ENCODE assay signal across 8 cellular contexts in the genomic region with DNA sequence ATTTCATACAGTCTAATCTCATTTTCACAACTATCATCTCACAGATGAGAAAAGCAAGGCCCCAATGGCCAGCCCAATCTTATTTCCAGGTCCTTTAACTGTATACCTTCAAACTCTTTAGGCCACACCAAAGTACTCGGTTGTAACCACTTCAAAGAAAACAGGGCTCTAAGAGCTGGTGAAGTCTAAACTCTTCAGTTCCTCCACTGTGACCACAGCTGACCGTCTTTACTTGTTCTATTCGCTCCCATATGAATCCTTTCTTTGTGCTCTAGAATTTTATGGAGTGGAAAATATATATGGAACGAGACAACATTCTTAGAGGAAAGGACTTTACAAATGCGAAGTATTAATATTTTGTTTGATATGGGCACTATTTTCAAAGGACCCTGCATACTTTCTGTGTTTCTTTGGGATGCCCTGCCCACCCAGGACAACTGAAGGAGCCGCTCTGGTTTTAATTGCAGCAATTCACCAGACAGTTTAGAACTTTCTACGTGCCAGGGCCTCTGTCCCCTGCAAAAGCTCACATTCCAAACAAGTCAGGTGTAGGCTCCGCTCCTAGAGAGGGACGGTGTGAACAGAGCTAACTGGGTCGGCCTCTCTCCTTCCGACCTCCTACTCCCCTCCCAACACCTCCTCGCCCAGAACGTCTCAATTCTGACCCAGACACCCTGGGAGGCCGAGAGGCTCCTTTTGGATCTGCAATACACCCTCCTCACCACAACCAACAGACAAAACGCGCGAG. TPM values are rescaled to one million over a fixed set of nuclear protein-coding genes. Genes with fewer than 3 reads are reported as not detected.
A peak's percentile ranks its signal among the peaks of the same experiment; 100 is the strongest.
DNase-seq lines count a peak whose midpoint lies in the region; ATAC-seq and TF ChIP-seq lines count a peak whose summit lies in the region.

No MANE protein-coding gene starts in this region.

- DNase-seq in HFF-Myc (ENCODE audit: extremely low read depth, low read depth) (no peak), heart right ventricle (no peak), NCI-H524 (lab: John Stamatoyannopoulos, UW) (no peak)
- no peak for DNase-seq in activated CD4-positive, alpha-beta memory T cell treated with anti-CD3 and anti-CD28 coated beads for 36 hours
- DNase-seq in activated CD4-positive, alpha-beta T cell treated with anti-CD3 and anti-CD28 coated beads, Interleukin-2, amount 50 U/mL, for 48 hours = no peak

- ATAC-seq in heart right ventricle (peak in 5 of 8 donors; percentile 13 to 48 (median 22)), GM21619 (IDR thresholded peaks at IDR 0.05; ENCODE audit: unreplicated experiment) (no peak)

- H3K36me3 Mint-ChIP-seq in activated CD4-positive, alpha-beta memory T cell treated with anti-CD3 and anti-CD28 coated beads for 36 hours = no peaks in the 10 kb centered on the region

- H3K4me3 ChIP-seq in HFF-Myc (replicated peaks; ENCODE audit: low read depth, low read length) (peak overlapping the region; percentile 56), heart right ventricle (peak overlapping the region; percentile 69 to 93 (median 86)), skeletal muscle satellite cell (ENCODE audit: low read length) (peak overlapping the region; percentile 91)

- H3K27ac Mint-ChIP-seq in activated CD4-positive, alpha-beta memory T cell treated with anti-CD3 and anti-CD28 coated beads for 36 hours = peak overlapping the region; percentile 9

- no peaks in the 10 kb centered on the region for H3K9me3 Mint-ChIP-seq in activated CD4-positive, alpha-beta memory T cell treated with anti-CD3 and anti-CD28 coated beads for 36 hours

- CTCF ChIA-PET in activated CD4-positive, alpha-beta memory T cell treated with anti-CD3 and anti-CD28 coated beads for 36 hours (lab: Charles Lee) = interaction anchor here (1.2 to 19.3 kb wide), 4 partner anchors 13 to 71 kb away, joined by 3 to 229 read pairs (median 16); no protein-coding TSS in a partner anchor

- TF ChIP-seq CTCF in C4-2B (conservative IDR thresholded peaks at IDR 0.05) = no peak
- TF ChIP-seq CTCF in HFF-Myc (IDR thresholded peaks at IDR 0.05; ENCODE audit: low read depth, low read length, missing control alignments) = no peak
- TF ChIP-seq CTCF in heart right ventricle (IDR thresholded peaks at IDR 0.05) = no peak

- peak overlapping the region; percentile 83 for H3K27ac ChIP-seq in C4-2B
- H3K27ac ChIP-seq in heart right ventricle = peak overlapping the region; percentile 80 to 97 (median 92)

- H3K4me1 Mint-ChIP-seq in activated CD4-positive, alpha-beta memory T cell treated with anti-CD3 and anti-CD28 coated beads for 36 hours (ENCODE audit: low read depth) = peaks cover 63% of the 10 kb centered on the region

- peak overlapping the region; percentile 72 for H3K4me3 Mint-ChIP-seq in activated CD4-positive, alpha-beta memory T cell treated with anti-CD3 and anti-CD28 coated beads for 36 hours

- POLR2A ChIA-PET in activated CD4-positive, alpha-beta memory T cell treated with anti-CD3 and anti-CD28 coated beads for 36 hours (lab: Charles Lee) = interaction anchor here (0.9 to 11.4 kb wide), 7 partner anchors 8 to 83 kb away, joined by 3 to 168 read pairs (median 5); partner anchors contain the start of gene IER5

- intact Hi-C loops in activated CD4-positive, alpha-beta memory T cell treated with anti-CD3 and anti-CD28 coated beads for 36 hours (cut with micrococcal nuclease) = no loop called here
- intact Hi-C loops in heart right ventricle (cut with DNase I) = loop anchor here in 3 of 10 donors (2.0 kb wide), 2 partner anchors 13 to 15 kb away; partner anchors contain the start of gene IER5 (in 1 of the 3)

- H3K4me2 ChIP-seq in skeletal muscle satellite cell (ENCODE audit: low read length) = peak overlapping the region; percentile 99

- H3K4me1 ChIP-seq in heart right ventricle (peaks cover 3 to 85% (median 58%) of the 10 kb centered on the region in 9 donors), skeletal muscle satellite cell (ENCODE audit: control insufficient read depth, insufficient read depth, low read length) (peaks cover 62% of the 10 kb centered on the region)

- H3K9me3 ChIP-seq in heart right ventricle = no peaks in the 10 kb centered on the region
- no peaks in the 10 kb centered on the region for H3K9me3 ChIP-seq in skeletal muscle satellite cell (replicated peaks; ENCODE audit: low read length)

- H3K9ac ChIP-seq in skeletal muscle satellite cell (ENCODE audit: low read depth, low read length) = peak overlapping the region; percentile 95

- H3K27me3 Mint-ChIP-seq in activated CD4-positive, alpha-beta memory T cell treated with anti-CD3 and anti-CD28 coated beads for 36 hours = peaks cover 14% of the 10 kb centered on the region

- WGBS in heart right ventricle, 2 donors = 27 to 31% methylated on average over 17 of the region's 17 CpGs

- H3K27me3 ChIP-seq in heart right ventricle (no peaks in the 10 kb centered on the region), skeletal muscle satellite cell (ENCODE audit: control insufficient read depth, insufficient read depth, low read length) (no peaks in the 10 kb centered on the region)

- H3K36me3 ChIP-seq in heart right ventricle (no peaks in the 10 kb centered on the region), skeletal muscle satellite cell (ENCODE audit: insufficient read depth, low read length) (no peaks in the 10 kb centered on the region)

RNA-seq across cellular contexts. Expression of gene IER5, which starts 15.7 kb away (rescaled TPM):
- 10 to 100 TPM; 27.9 to 28.9 TPM for total RNA-seq in activated CD4-positive, alpha-beta memory T cell treated with anti-CD3 and anti-CD28 coated beads for 36 hours
- 10 to 100 TPM; 10.7 to 87.5 (median 18.7) TPM for total RNA-seq in heart right ventricle
- 10 to 100 TPM; 16.3 to 21.7 TPM for polyA plus RNA-seq in heart right ventricle
- total RNA-seq in skeletal muscle satellite cell (2012; rRNA removed) = 15.0 and 15.3 TPM in 2 replicates
